10 cellular contexts compared by ENCODE assay signal in the genomic region with DNA sequence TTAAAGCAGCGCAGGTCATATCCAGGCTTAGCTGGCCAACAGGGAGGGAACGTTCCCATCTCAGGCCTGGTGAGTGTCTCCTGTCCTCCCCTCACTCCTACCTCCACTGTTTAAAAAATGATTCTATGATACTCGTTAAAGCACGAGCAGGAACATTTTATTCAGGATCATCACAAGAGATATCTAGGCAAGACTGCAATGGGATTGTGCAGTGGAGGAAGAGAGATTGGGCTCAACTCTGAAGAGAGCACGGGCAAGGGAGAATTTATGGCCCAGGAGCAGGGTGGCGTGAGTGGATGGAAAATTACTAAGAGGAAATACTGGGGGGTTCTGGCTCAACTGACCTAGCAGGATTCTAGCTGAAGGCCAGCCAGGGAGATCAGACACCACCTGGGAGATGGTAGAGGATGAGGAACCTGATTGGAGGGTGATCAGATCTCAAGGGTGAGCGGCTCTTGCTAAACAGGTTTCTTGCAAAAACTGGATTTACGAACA. TPM values are rescaled to one million over a fixed set of nuclear protein-coding genes. Genes with fewer than 3 reads are reported as not detected.
DNase-seq lines count a peak whose midpoint lies in the region; FAIRE-seq and TF ChIP-seq lines count a peak whose summit lies in the region.
"Had no signal": no experiment of that assay in that cellular context is flagged by ENCODE, and none has a peak within 500 bp of the region (broad histone marks: within the 10 kb centered on the region; RNA-seq: fewer than 3 reads in every experiment).

No MANE protein-coding gene starts in this region.

- TF ChIP-seq CTCF in endothelial cell of umbilical vein (IDR thresholded peaks at IDR 0.05; ENCODE audit: extremely low read depth in 1 of 2, insufficient read depth in 1 of 2, low read depth in 1 of 2, low read length in 2 of 2) = no peak
- no peak for TF ChIP-seq CTCF in osteoblast (IDR thresholded peaks at IDR 0.05; ENCODE audit: extremely low read depth, low read depth, low read length)

- peaks cover 27% of the 10 kb centered on the region for H3K4me1 ChIP-seq in endothelial cell of umbilical vein (ENCODE audit: control insufficient read depth, extremely low read depth, insufficient read depth, low read length)
- peaks cover 51% of the 10 kb centered on the region for H3K4me1 ChIP-seq in osteoblast (ENCODE audit: insufficient read depth, low read length)

- H3K9ac ChIP-seq in endothelial cell of umbilical vein (replicated peaks; ENCODE audit: extremely low read depth, insufficient read depth, low read length) = peak overlapping the region; percentile 29

- H2AFZ ChIP-seq in endothelial cell of umbilical vein (ENCODE audit: low read depth, low read length) = no peak overlapping the region
- no peak overlapping the region for H2AFZ ChIP-seq in osteoblast (ENCODE audit: low read length)

- dilution Hi-C loops in endothelial cell of umbilical vein (cut with MboI; ENCODE audit: extremely low pct_ligation_motif_present, low sequenced_read_pairs) = no loop called here

- no TSS peak for BruUV-seq in endothelial cell of umbilical vein (replicated peaks; lab: Mats Ljungman, UMichigan)

- no peaks in the 10 kb centered on the region for H3K9me1 ChIP-seq in endothelial cell of umbilical vein (replicated peaks; ENCODE audit: control insufficient read depth, extremely low read depth, insufficient read depth, low read length)

- H3K4me2 ChIP-seq in endothelial cell of umbilical vein (ENCODE audit: insufficient read depth, low read length) (no peak overlapping the region), osteoblast (ENCODE audit: insufficient read depth, low read length) (no peak overlapping the region)

- FAIRE-seq in endothelial cell of umbilical vein (lab: Jason Lieb, UNC) = peak; percentile 64
- FAIRE-seq: colon had no signal

- DNase-seq in activated CD4-positive, alpha-beta T cell treated with anti-CD3 and anti-CD28 coated beads, Interleukin-2, amount 10 ng/mL, durations not matched to agents 24 days and 14 days = no peak
- DNase-seq in activated CD4-positive, alpha-beta T cell treated with anti-CD3 and anti-CD28 coated beads for 1 hour = no peak
- peak; percentile 52 for DNase-seq in endothelial cell of umbilical vein (ENCODE audit: low read depth, low spot score)
- peak; percentile 9 for DNase-seq in osteoblast (ENCODE audit: insufficient read length, low spot score, missing footprints)
- peak; percentile 70 for DNase-seq in ureter (ENCODE audit: low spot score)
- no peak for DNase-seq in NCI-H1436 (lab: John Stamatoyannopoulos, UW)
- DNase-seq in activated T-helper 2 cell treated with anti-CD3 and anti-CD28 coated beads, Interferon-gamma antibody, Interleukin-2, Interleukin-4, amounts not matched to agents 10 μg/mL and 5 μg/mL and 100 μg/mL, durations not matched to agents 14 hours and 24 hours and 36 hours (ENCODE audit: low spot score) = no peak
- DNase-seq in NOMO-1 (lab: John Stamatoyannopoulos, UW; ENCODE audit: unreplicated experiment in 2 of 2) = no peak
- DNase-seq: NCI-H1092 treated with DMSO at 0.1 percent for 48 hours had no signal

- TF ChIP-seq POLR2A in endothelial cell of umbilical vein (IDR thresholded peaks at IDR 0.05; ENCODE audit: low read depth, low read length) = no peak

- no peaks in the 10 kb centered on the region for H3K9me3 ChIP-seq in endothelial cell of umbilical vein (replicated peaks; ENCODE audit: control insufficient read depth, insufficient read depth, low read length)
- H3K9me3 ChIP-seq in osteoblast (ENCODE audit: low read depth, low read length) = no peaks in the 10 kb centered on the region

- no peaks in the 10 kb centered on the region for H4K20me1 ChIP-seq in endothelial cell of umbilical vein (replicated peaks; ENCODE audit: control insufficient read depth, extremely low read depth, insufficient read depth, low read length)
- no peaks in the 10 kb centered on the region for H4K20me1 ChIP-seq in osteoblast (ENCODE audit: insufficient read depth, low read length)

- H3K4me3 Mint-ChIP-seq in activated CD4-positive, alpha-beta T cell treated with anti-CD3 and anti-CD28 coated beads, Interleukin-2, amount 10 ng/mL, durations not matched to agents 24 days and 14 days = no peak overlapping the region
- H3K4me3 Mint-ChIP-seq in activated T-helper 2 cell treated with anti-CD3 and anti-CD28 coated beads, Interferon-gamma antibody, Interleukin-2, Interleukin-4, amounts not matched to agents 10 μg/mL and 5 μg/mL and 100 μg/mL, durations not matched to agents 14 hours and 24 hours and 36 hours (ENCODE audit: low read depth) = no peak overlapping the region

- peak overlapping the region; percentile 19 for H3K27ac Mint-ChIP-seq in activated CD4-positive, alpha-beta T cell treated with anti-CD3 and anti-CD28 coated beads, Interleukin-2, amount 10 ng/mL, durations not matched to agents 24 days and 14 days
- H3K27ac Mint-ChIP-seq in activated T-helper 2 cell treated with anti-CD3 and anti-CD28 coated beads, Interferon-gamma antibody, Interleukin-2, Interleukin-4, amounts not matched to agents 10 μg/mL and 5 μg/mL and 100 μg/mL, durations not matched to agents 14 hours and 24 hours and 36 hours = no peak overlapping the region

- POLR2A ChIA-PET in endothelial cell of umbilical vein (lab: Charles Lee) = interaction anchor here (1.5 kb wide), 1 partner anchor 10 kb away, joined by 19 read pairs; no protein-coding TSS in a partner anchor

- H3K36me3 ChIP-seq in endothelial cell of umbilical vein (ENCODE audit: control insufficient read depth in 2 of 2, extremely low read depth in 1 of 2, insufficient read depth in 2 of 2, low read length in 2 of 2) (no peaks in the 10 kb centered on the region), osteoblast (ENCODE audit: insufficient read depth, low read length) (no peaks in the 10 kb centered on the region)

- no peaks in the 10 kb centered on the region for H3K9me3 Mint-ChIP-seq in activated CD4-positive, alpha-beta T cell treated with anti-CD3 and anti-CD28 coated beads, Interleukin-2, amount 10 ng/mL, durations not matched to agents 24 days and 14 days
- no peaks in the 10 kb centered on the region for H3K9me3 Mint-ChIP-seq in activated T-helper 2 cell treated with anti-CD3 and anti-CD28 coated beads, Interferon-gamma antibody, Interleukin-2, Interleukin-4, amounts not matched to agents 10 μg/mL and 5 μg/mL and 100 μg/mL, durations not matched to agents 14 hours and 24 hours and 36 hours

- H3K4me3 ChIP-seq in endothelial cell of umbilical vein (replicated peaks in 1 of 3; ENCODE audit: insufficient read depth in 1 of 3, low read depth in 1 of 3, low read length in 3 of 3) = no peak overlapping the region
- H3K4me3 ChIP-seq in osteoblast (ENCODE audit: insufficient read depth, low read length) = no peak overlapping the region

- H3K27me3 ChIP-seq in endothelial cell of umbilical vein (ENCODE audit: control insufficient read depth in 2 of 2, insufficient read depth in 2 of 2, low read length in 2 of 2) (no peaks in the 10 kb centered on the region), osteoblast (ENCODE audit: insufficient read depth, low read length) (no peaks in the 10 kb centered on the region)

- H3K79me2 ChIP-seq in endothelial cell of umbilical vein (ENCODE audit: control insufficient read depth, insufficient read depth, low read length) (no peaks in the 10 kb centered on the region), osteoblast (ENCODE audit: insufficient read depth, low read length) (no peaks in the 10 kb centered on the region)

- peak overlapping the region; percentile 94 for H3K27ac ChIP-seq in endothelial cell of umbilical vein (ENCODE audit: insufficient read depth, low read depth, low read length)
- peak overlapping the region; percentile 90 for H3K27ac ChIP-seq in osteoblast (ENCODE audit: low read depth, low read length)

- peaks cover 16% of the 10 kb centered on the region for H3K4me1 Mint-ChIP-seq in activated CD4-positive, alpha-beta T cell treated with anti-CD3 and anti-CD28 coated beads, Interleukin-2, amount 10 ng/mL, durations not matched to agents 24 days and 14 days
- peaks cover 13% of the 10 kb centered on the region for H3K4me1 Mint-ChIP-seq in activated T-helper 2 cell treated with anti-CD3 and anti-CD28 coated beads, Interferon-gamma antibody, Interleukin-2, Interleukin-4, amounts not matched to agents 10 μg/mL and 5 μg/mL and 100 μg/mL, durations not matched to agents 14 hours and 24 hours and 36 hours (ENCODE audit: low read depth)

- CTCF ChIA-PET in endothelial cell of umbilical vein (lab: Charles Lee) = no interaction called here

- H3K27me3 Mint-ChIP-seq in activated CD4-positive, alpha-beta T cell treated with anti-CD3 and anti-CD28 coated beads, Interleukin-2, amount 10 ng/mL, durations not matched to agents 24 days and 14 days = no peaks in the 10 kb centered on the region
- H3K27me3 Mint-ChIP-seq in activated T-helper 2 cell treated with anti-CD3 and anti-CD28 coated beads, Interferon-gamma antibody, Interleukin-2, Interleukin-4, amounts not matched to agents 10 μg/mL and 5 μg/mL and 100 μg/mL, durations not matched to agents 14 hours and 24 hours and 36 hours (ENCODE audit: low read depth) = no peaks in the 10 kb centered on the region

- no peaks in the 10 kb centered on the region for H3K36me3 Mint-ChIP-seq in activated CD4-positive, alpha-beta T cell treated with anti-CD3 and anti-CD28 coated beads, Interleukin-2, amount 10 ng/mL, durations not matched to agents 24 days and 14 days (ENCODE audit: low read depth)
- no peaks in the 10 kb centered on the region for H3K36me3 Mint-ChIP-seq in activated T-helper 2 cell treated with anti-CD3 and anti-CD28 coated beads, Interferon-gamma antibody, Interleukin-2, Interleukin-4, amounts not matched to agents 10 μg/mL and 5 μg/mL and 100 μg/mL, durations not matched to agents 14 hours and 24 hours and 36 hours (ENCODE audit: low read depth)

- intact Hi-C loops in activated CD4-positive, alpha-beta T cell treated with anti-CD3 and anti-CD28 coated beads, Interleukin-2, amount 10 ng/mL, durations not matched to agents 24 days and 14 days (cut with micrococcal nuclease) = no loop called here
- intact Hi-C loops in endothelial cell of umbilical vein (cut with micrococcal nuclease) = loop anchor here (10.0 kb wide), 1 partner anchor 209 kb away; no protein-coding TSS in a partner anchor
- intact Hi-C loops in activated T-helper 2 cell treated with anti-CD3 and anti-CD28 coated beads, Interferon-gamma antibody, Interleukin-2, Interleukin-4, amounts not matched to agents 10 μg/mL and 5 μg/mL and 100 μg/mL, durations not matched to agents 14 hours and 24 hours and 36 hours (cut with micrococcal nuclease) = loop anchor here (5.0 kb wide), 1 partner anchor 116 kb away; no protein-coding TSS in a partner anchor

RNA-seq across cellular contexts. Expression of gene HSPB1, which starts 9.0 kb away (rescaled TPM):
- 112 and 117 TPM in 2 replicates for total RNA-seq in activated CD4-positive, alpha-beta T cell treated with anti-CD3 and anti-CD28 coated beads, Interleukin-2, amount 10 ng/mL, durations not matched to agents 24 days and 14 days
- 1,711 and 1,748 TPM in 2 replicates for total RNA-seq in endothelial cell of umbilical vein
- polyA plus RNA-seq in endothelial cell of umbilical vein = 3,130 and 5,305 TPM in 2 replicates
- 1,445 and 1,938 TPM in 2 replicates for polyA plus RNA-seq in endothelial cell of umbilical vein (2011; cell fraction: cytosol; rRNA removed)
- 390 and 520 TPM in 2 replicates for polyA plus RNA-seq in endothelial cell of umbilical vein (2011; cell fraction: nucleus; rRNA removed)
- 685 and 1,218 TPM in 2 replicates for polyA plus RNA-seq in endothelial cell of umbilical vein (2012)
- 292 and 359 TPM in 2 replicates for polyA minus RNA-seq in endothelial cell of umbilical vein
- 138 TPM for polyA minus RNA-seq in endothelial cell of umbilical vein (2011; cell fraction: cytosol; rRNA and poly(A)+ RNA removed)
- 63.3 and 204 TPM in 2 replicates for polyA minus RNA-seq in endothelial cell of umbilical vein (2011; cell fraction: nucleus; rRNA and poly(A)+ RNA removed)
- 67.2 and 72.7 TPM in 2 replicates for total RNA-seq in osteoblast
- 1,074 TPM for total RNA-seq in ureter
- total RNA-seq in activated T-helper 2 cell treated with anti-CD3 and anti-CD28 coated beads, Interferon-gamma antibody, Interleukin-2, Interleukin-4, amounts not matched to agents 10 μg/mL and 5 μg/mL and 100 μg/mL, durations not matched to agents 14 hours and 24 hours and 36 hours = 116 and 131 TPM in 2 replicates

Comparison
In these comparisons a context has a peak if more than half of its experiments do, and no peak if none do; other contexts are left out.
1. DNase-seq: peak in endothelial cell of umbilical vein (single experiment), osteoblast (single experiment) and ureter (single experiment); none in activated CD4-positive, alpha-beta T cell treated with anti-CD3 and anti-CD28 coated beads, Interleukin-2, amount 10 ng/mL, durations not matched to agents 24 days and 14 days (single experiment), activated CD4-positive, alpha-beta T cell treated with anti-CD3 and anti-CD28 coated beads for 1 hour (single experiment), NCI-H1436 (single experiment), activated T-helper 2 cell treated with anti-CD3 and anti-CD28 coated beads, Interferon-gamma antibody, Interleukin-2, Interleukin-4, amounts not matched to agents 10 μg/mL and 5 μg/mL and 100 μg/mL, durations not matched to agents 14 hours and 24 hours and 36 hours (single experiment) and NOMO-1 (0 of 2).